In genomic region chr1:111802110-111802509, GRCh38 we compare ENCODE assay signal across 13 cellular contexts.
"Had no signal": no experiment of that assay in that cellular context is flagged by ENCODE, and none has a peak within 500 bp of the region (broad histone marks: within the 10 kb centered on the region; RNA-seq: fewer than 3 reads in every experiment).

No MANE protein-coding gene starts in this region.

- H3K27ac ChIP-seq: neutrophil, spleen, stomach, thoracic aorta had no signal

- H3K9me3 ChIP-seq: mucosa of descending colon, neutrophil, spleen, stomach, thoracic aorta had no signal

- H3K27me3 ChIP-seq: spleen, stomach had no signal

- ATAC-seq: esophagus mucosa; mucosa of descending colon; naive thymus-derived CD8-positive, alpha-beta T cell; sciatic nerve had no signal

- H3K4me1 ChIP-seq: spleen, stomach had no signal

- H3K4me3 ChIP-seq: mucosa of descending colon, spleen, stomach, thoracic aorta had no signal

- H3K36me3 ChIP-seq: neutrophil, spleen, stomach, thoracic aorta had no signal

- DNase-seq: effector memory CD4-positive, alpha-beta T cell; immature natural killer cell; mucosa of descending colon; naive thymus-derived CD8-positive, alpha-beta T cell; spleen; stimulated activated CD4-positive, alpha-beta T cell treated with anti-CD3 and anti-CD28 coated beads, Interleukin-15, amount 100 ng/mL, for 24 hours; stimulated activated CD4-positive, alpha-beta T cell treated with anti-CD3 and anti-CD28 coated beads, Interleukin-2, amount 100 ng/mL, for 24 hours; stimulated activated naive CD4-positive, alpha-beta T cell; stomach had no signal
